In genomic region chr1:7703321-7704213, GRCh38 we compare ENCODE assay signal across 8 cellular contexts.
DNase-seq lines count a peak whose midpoint lies in the region; ATAC-seq and TF ChIP-seq lines count a peak whose summit lies in the region.

No MANE protein-coding gene starts in this region.

- H3K27ac ChIP-seq in transverse colon, result no peak overlapping the region

- peak overlapping the region in 3 of 4 donors; percentile 35 to 45 (median 41) for H3K4me3 ChIP-seq in transverse colon

- no peak for TF ChIP-seq POLR2A in transverse colon (IDR thresholded peaks at IDR 0.05)

- no peak overlapping the region for H3K27ac Mint-ChIP-seq in activated T-helper 2 cell treated with anti-CD3 and anti-CD28 coated beads, Interferon-gamma antibody, Interleukin-2, Interleukin-4, amounts not matched to agents 10 μg/mL and 5 μg/mL and 100 μg/mL, durations not matched to agents 14 hours and 24 hours and 36 hours

- no peaks in the 10 kb centered on the region for H3K36me3 ChIP-seq in transverse colon

- peak; percentile 26 for DNase-seq in stimulated activated CD4-positive, alpha-beta T cell treated with anti-CD3 and anti-CD28 coated beads, Interleukin-4, amount 100 ng/mL, for 1 hour
- no peak for DNase-seq in stimulated activated CD4-positive, alpha-beta T cell treated with anti-CD3 and anti-CD28 coated beads, Interleukin-4, amount 100 ng/mL, for 24 hours
- no peak for DNase-seq in activated T-helper 2 cell treated with anti-CD3 and anti-CD28 coated beads, Interferon-gamma antibody, Interleukin-2, Interleukin-4, amounts not matched to agents 10 μg/mL and 5 μg/mL and 100 μg/mL, durations not matched to agents 14 hours and 24 hours and 36 hours (ENCODE audit: low spot score)
- peak; percentile 66 for DNase-seq in iPS-NIHi7 (ENCODE audit: extremely low spot score)
- DNase-seq in transverse colon, result no peak
- DNase-seq in pons (ENCODE audit: low spot score), result no peak

- in situ Hi-C loops in transverse colon (cut with MboI; ENCODE audit: low pct_ligation_motif_present in 1 of 4, low pct_unique_long_range_greater_than_20kb in 1 of 4, low sequenced_read_pairs in 3 of 4), result no loop called here

- H3K27me3 Mint-ChIP-seq in activated T-helper 2 cell treated with anti-CD3 and anti-CD28 coated beads, Interferon-gamma antibody, Interleukin-2, Interleukin-4, amounts not matched to agents 10 μg/mL and 5 μg/mL and 100 μg/mL, durations not matched to agents 14 hours and 24 hours and 36 hours (ENCODE audit: low read depth), result peaks cover 70% of the 10 kb centered on the region

- peaks cover 4% of the 10 kb centered on the region for H3K4me1 Mint-ChIP-seq in activated T-helper 2 cell treated with anti-CD3 and anti-CD28 coated beads, Interferon-gamma antibody, Interleukin-2, Interleukin-4, amounts not matched to agents 10 μg/mL and 5 μg/mL and 100 μg/mL, durations not matched to agents 14 hours and 24 hours and 36 hours (ENCODE audit: low read depth)

- peaks cover 0 to 13% (median 7%) of the 10 kb centered on the region in 4 donors for H3K4me1 ChIP-seq in transverse colon

- no peaks in the 10 kb centered on the region for H3K9me3 Mint-ChIP-seq in activated T-helper 2 cell treated with anti-CD3 and anti-CD28 coated beads, Interferon-gamma antibody, Interleukin-2, Interleukin-4, amounts not matched to agents 10 μg/mL and 5 μg/mL and 100 μg/mL, durations not matched to agents 14 hours and 24 hours and 36 hours

- intact Hi-C loops in activated T-helper 2 cell treated with anti-CD3 and anti-CD28 coated beads, Interferon-gamma antibody, Interleukin-2, Interleukin-4, amounts not matched to agents 10 μg/mL and 5 μg/mL and 100 μg/mL, durations not matched to agents 14 hours and 24 hours and 36 hours (cut with micrococcal nuclease), result no loop called here
- intact Hi-C loops in transverse colon (cut with DNase I; ENCODE audit: low total_unique reads), result no loop called here

- no peak for TF ChIP-seq EP300 in transverse colon (IDR thresholded peaks at IDR 0.05; ENCODE audit: low read depth)

- H3K27me3 ChIP-seq in transverse colon, result peaks cover 34% of the 10 kb centered on the region

- ATAC-seq in GM19324 (IDR thresholded peaks at IDR 0.05; ENCODE audit: low FRiP score, unreplicated experiment) (no peak), HG03520 (IDR thresholded peaks at IDR 0.05; ENCODE audit: unreplicated experiment) (no peak)

- peak overlapping the region; percentile 62 for H3K4me3 Mint-ChIP-seq in activated T-helper 2 cell treated with anti-CD3 and anti-CD28 coated beads, Interferon-gamma antibody, Interleukin-2, Interleukin-4, amounts not matched to agents 10 μg/mL and 5 μg/mL and 100 μg/mL, durations not matched to agents 14 hours and 24 hours and 36 hours (ENCODE audit: low read depth)

- no peaks in the 10 kb centered on the region for H3K36me3 Mint-ChIP-seq in activated T-helper 2 cell treated with anti-CD3 and anti-CD28 coated beads, Interferon-gamma antibody, Interleukin-2, Interleukin-4, amounts not matched to agents 10 μg/mL and 5 μg/mL and 100 μg/mL, durations not matched to agents 14 hours and 24 hours and 36 hours (ENCODE audit: low read depth)

- no peak for TF ChIP-seq CTCF in transverse colon (IDR thresholded peaks at IDR 0.05)

- H3K9me3 ChIP-seq in transverse colon, result no peaks in the 10 kb centered on the region

- WGBS in transverse colon (ENCODE audit: low coverage in 1 of 2), 2 donors, result 22% methylated on average over 40 of the region's 60 CpGs; no CpG with 5 or more reads in 1 of the 2 donors

Comparison
In these comparisons a context has a peak if more than half of its experiments do, and no peak if none do; other contexts are left out.
1. DNase-seq: peak in stimulated activated CD4-positive, alpha-beta T cell treated with anti-CD3 and anti-CD28 coated beads, Interleukin-4, amount 100 ng/mL, for 1 hour (single experiment) and iPS-NIHi7 (single experiment); none in stimulated activated CD4-positive, alpha-beta T cell treated with anti-CD3 and anti-CD28 coated beads, Interleukin-4, amount 100 ng/mL, for 24 hours (single experiment), activated T-helper 2 cell treated with anti-CD3 and anti-CD28 coated beads, Interferon-gamma antibody, Interleukin-2, Interleukin-4, amounts not matched to agents 10 μg/mL and 5 μg/mL and 100 μg/mL, durations not matched to agents 14 hours and 24 hours and 36 hours (single experiment), transverse colon (single experiment) and pons (single experiment).